Comparison of ENCODE assay signal across 1 cellular context in the genomic region with DNA sequence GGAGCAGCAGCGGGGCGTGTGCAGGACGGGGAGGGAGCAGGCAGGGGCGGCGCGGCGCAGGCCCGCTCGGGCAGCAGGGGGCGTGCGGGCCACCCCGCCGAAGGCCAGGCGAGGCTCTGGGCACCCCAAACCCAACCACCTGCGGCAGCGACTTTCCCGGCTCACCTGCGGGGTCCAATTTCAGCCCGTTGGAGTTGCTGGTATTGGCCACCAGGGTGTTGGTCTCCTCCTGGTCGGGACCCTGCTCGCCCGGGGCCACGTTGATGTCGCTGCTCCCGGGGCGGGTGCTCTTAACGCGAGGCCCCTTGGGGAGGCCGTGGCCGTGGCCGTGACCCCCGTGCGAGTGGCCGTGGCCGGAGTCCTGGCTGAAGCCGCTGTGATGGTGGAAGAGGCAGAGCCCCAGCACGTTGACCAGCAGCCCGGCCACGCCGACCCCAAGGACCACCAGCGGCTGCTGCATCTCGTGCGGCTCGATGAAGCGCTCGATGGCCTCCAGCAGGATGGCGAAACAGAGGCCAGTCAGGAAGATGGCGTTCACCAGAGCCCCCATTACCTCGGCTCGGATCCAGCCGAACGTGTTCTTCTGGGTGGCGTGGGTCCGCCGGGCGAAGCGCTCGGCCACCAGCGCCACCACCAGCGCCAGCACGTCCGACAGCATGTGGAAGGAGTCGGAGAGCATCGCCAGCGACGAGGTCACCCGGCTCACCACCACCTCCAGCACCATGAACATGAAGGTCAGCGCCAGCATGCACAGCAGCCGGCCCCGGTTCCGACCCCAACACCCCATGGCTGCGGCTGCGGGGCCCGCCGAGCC.
TF ChIP-seq lines count a peak whose summit lies in the region.

No MANE protein-coding gene starts in this region.

TF ChIP-seq in HepG2, 621 proteins besides CTCF, POLR2A, EP300 and RAD21 (continued from another document and continues in another):
- TF ChIP-seq, protein P1, sequence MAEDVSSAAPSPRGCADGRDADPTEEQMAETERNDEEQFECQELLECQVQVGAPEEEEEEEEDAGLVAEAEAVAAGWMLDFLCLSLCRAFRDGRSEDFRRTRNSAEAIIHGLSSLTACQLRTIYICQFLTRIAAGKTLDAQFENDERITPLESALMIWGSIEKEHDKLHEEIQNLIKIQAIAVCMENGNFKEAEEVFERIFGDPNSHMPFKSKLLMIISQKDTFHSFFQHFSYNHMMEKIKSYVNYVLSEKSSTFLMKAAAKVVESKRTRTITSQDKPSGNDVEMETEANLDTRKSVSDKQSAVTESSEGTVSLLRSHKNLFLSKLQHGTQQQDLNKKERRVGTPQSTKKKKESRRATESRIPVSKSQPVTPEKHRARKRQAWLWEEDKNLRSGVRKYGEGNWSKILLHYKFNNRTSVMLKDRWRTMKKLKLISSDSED (CRISPR knock-in tag; IDR thresholded peaks at IDR 0.05) = no peak
- TF ChIP-seq KDM5B (CRISPR knock-in tag; IDR thresholded peaks at IDR 0.05; ENCODE audit: borderline replicate concordance) (peak; percentile 91; the same call in 1 of the 2 replicates), ZNF724P (CRISPR knock-in tag; IDR thresholded peaks at IDR 0.05; ENCODE audit: borderline replicate concordance) (no peak; the same call in 1 of the 2 replicates), RCOR2 (CRISPR knock-in tag; IDR thresholded peaks at IDR 0.05) (no peak), SP140L (CRISPR knock-in tag; IDR thresholded peaks at IDR 0.05; ENCODE audit: borderline replicate concordance) (no peak), MTF2 (CRISPR knock-in tag; IDR thresholded peaks at IDR 0.05; ENCODE audit: borderline replicate concordance) (peak; percentile 84; the same call in 1 of the 2 replicates), BRD4 (CRISPR knock-in tag; IDR thresholded peaks at IDR 0.05) (0 out of 2 replicates have a peak, but pooled peaks have one; percentile 15), ZNF333 (CRISPR knock-in tag; IDR thresholded peaks at IDR 0.05; ENCODE audit: borderline replicate concordance) (peak; percentile 77; the same call in 1 of the 2 replicates), SPEN (CRISPR knock-in tag; IDR thresholded peaks at IDR 0.05; ENCODE audit: low read depth) (peak; percentile 65; the same call in 1 of the 2 replicates), ZNF143 (CRISPR knock-in tag; IDR thresholded peaks at IDR 0.05) (no peak; the same call in 1 of the 2 replicates), ZNF552 (CRISPR knock-in tag; IDR thresholded peaks at IDR 0.05; ENCODE audit: borderline replicate concordance) (peak; percentile 11; the same call in 1 of the 2 replicates), GABPB1 (CRISPR knock-in tag; IDR thresholded peaks at IDR 0.05) (peak; percentile 49; the same call in 1 of the 2 replicates), SKI (IDR thresholded peaks at IDR 0.05; ENCODE audit: partially characterized antibody) (peak; percentile 70), ZNF343 (CRISPR knock-in tag; IDR thresholded peaks at IDR 0.05) (peak; percentile 84), NFYB (CRISPR knock-in tag; IDR thresholded peaks at IDR 0.05) (no peak), TBL1XR1 (IDR thresholded peaks at IDR 0.05; ENCODE audit: borderline replicate concordance, low read length, partially characterized antibody) (peak; percentile 9), HNRNPLL (IDR thresholded peaks at IDR 0.05; ENCODE audit: low read depth, low read length, poor library complexity, severe bottlenecking) (peak; percentile 45), SUZ12 (IDR thresholded peaks at IDR 0.05; ENCODE audit: low read depth, low read length) (no peak), ZMYM4 (CRISPR knock-in tag; IDR thresholded peaks at IDR 0.05) (peak; percentile 59; the same call in 1 of the 2 replicates), GATAD1 (CRISPR knock-in tag; IDR thresholded peaks at IDR 0.05) (no peak), MYNN (CRISPR knock-in tag; IDR thresholded peaks at IDR 0.05; ENCODE audit: low read depth) (no peak), ZNF547 (CRISPR knock-in tag; IDR thresholded peaks at IDR 0.05) (peak; percentile 47; the same call in 1 of the 2 replicates), YEATS2 (CRISPR knock-in tag; IDR thresholded peaks at IDR 0.05; ENCODE audit: borderline replicate concordance) (no peak; the same call in 1 of the 2 replicates), ZNF674 (CRISPR knock-in tag; IDR thresholded peaks at IDR 0.05; ENCODE audit: low read depth) (no peak), SP5 (CRISPR knock-in tag; IDR thresholded peaks at IDR 0.05; ENCODE audit: borderline replicate concordance, low read depth) (peak; percentile 29; the same call in 1 of the 2 replicates), PHF5A (CRISPR knock-in tag; IDR thresholded peaks at IDR 0.05; ENCODE audit: low read depth, unreplicated experiment) (no peak), NR2F2 (IDR thresholded peaks at IDR 0.05; ENCODE audit: borderline replicate concordance, low read depth) (no peak), TCF12 (IDR thresholded peaks at IDR 0.05) (no peak), TCF12 (CRISPR knock-in tag; IDR thresholded peaks at IDR 0.05) (peak; percentile 67; the same call in 1 of the 2 replicates), ZNF354B (CRISPR knock-in tag; IDR thresholded peaks at IDR 0.05) (no peak), SNAI1 (CRISPR knock-in tag; IDR thresholded peaks at IDR 0.05; ENCODE audit: borderline replicate concordance) (no peak), ZNF850 (CRISPR knock-in tag; conservative IDR thresholded peaks at IDR 0.05) (peak; percentile 53; the same call in 1 of the 2 replicates), NR2C2 (CRISPR knock-in tag; IDR thresholded peaks at IDR 0.05; ENCODE audit: borderline replicate concordance) (peak; percentile 39; the same call in 1 of the 2 replicates), KLF9 (CRISPR knock-in tag; IDR thresholded peaks at IDR 0.05; ENCODE audit: low read depth) (no peak), ZNF614 (CRISPR knock-in tag; IDR thresholded peaks at IDR 0.05; ENCODE audit: borderline replicate concordance) (peak; percentile 11; the same call in 1 of the 2 replicates), ZNF17 (CRISPR knock-in tag; IDR thresholded peaks at IDR 0.05) (no peak), HDAC6 (IDR thresholded peaks at IDR 0.05; ENCODE audit: low read depth, low read length) (no peak), ZNF282 (IDR thresholded peaks at IDR 0.05; ENCODE audit: partially characterized antibody) (no peak), KLF12 (CRISPR knock-in tag; IDR thresholded peaks at IDR 0.05; ENCODE audit: borderline replicate concordance) (no peak), ZNF569 (CRISPR knock-in tag; IDR thresholded peaks at IDR 0.05; ENCODE audit: borderline replicate concordance) (no peak)
- TF ChIP-seq, protein P2, sequence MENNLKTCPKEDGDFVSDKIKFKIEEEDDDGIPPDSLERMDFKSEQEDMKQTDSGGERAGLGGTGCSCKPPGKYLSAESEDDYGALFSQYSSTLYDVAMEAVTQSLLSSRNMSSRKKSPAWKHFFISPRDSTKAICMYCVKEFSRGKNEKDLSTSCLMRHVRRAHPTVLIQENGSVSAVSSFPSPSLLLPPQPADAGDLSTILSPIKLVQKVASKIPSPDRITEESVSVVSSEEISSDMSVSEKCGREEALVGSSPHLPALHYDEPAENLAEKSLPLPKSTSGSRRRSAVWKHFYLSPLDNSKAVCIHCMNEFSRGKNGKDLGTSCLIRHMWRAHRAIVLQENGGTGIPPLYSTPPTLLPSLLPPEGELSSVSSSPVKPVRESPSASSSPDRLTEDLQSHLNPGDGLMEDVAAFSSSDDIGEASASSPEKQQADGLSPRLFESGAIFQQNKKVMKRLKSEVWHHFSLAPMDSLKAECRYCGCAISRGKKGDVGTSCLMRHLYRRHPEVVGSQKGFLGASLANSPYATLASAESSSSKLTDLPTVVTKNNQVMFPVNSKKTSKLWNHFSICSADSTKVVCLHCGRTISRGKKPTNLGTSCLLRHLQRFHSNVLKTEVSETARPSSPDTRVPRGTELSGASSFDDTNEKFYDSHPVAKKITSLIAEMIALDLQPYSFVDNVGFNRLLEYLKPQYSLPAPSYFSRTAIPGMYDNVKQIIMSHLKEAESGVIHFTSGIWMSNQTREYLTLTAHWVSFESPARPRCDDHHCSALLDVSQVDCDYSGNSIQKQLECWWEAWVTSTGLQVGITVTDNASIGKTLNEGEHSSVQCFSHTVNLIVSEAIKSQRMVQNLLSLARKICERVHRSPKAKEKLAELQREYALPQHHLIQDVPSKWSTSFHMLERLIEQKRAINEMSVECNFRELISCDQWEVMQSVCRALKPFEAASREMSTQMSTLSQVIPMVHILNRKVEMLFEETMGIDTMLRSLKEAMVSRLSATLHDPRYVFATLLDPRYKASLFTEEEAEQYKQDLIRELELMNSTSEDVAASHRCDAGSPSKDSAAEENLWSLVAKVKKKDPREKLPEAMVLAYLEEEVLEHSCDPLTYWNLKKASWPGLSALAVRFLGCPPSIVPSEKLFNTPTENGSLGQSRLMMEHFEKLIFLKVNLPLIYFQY (CRISPR knock-in tag; IDR thresholded peaks at IDR 0.05; ENCODE audit: borderline replicate concordance) = no peak
- TF ChIP-seq, protein P3, sequence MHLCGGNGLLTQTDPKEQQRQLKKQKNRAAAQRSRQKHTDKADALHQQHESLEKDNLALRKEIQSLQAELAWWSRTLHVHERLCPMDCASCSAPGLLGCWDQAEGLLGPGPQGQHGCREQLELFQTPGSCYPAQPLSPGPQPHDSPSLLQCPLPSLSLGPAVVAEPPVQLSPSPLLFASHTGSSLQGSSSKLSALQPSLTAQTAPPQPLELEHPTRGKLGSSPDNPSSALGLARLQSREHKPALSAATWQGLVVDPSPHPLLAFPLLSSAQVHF (CRISPR knock-in tag; IDR thresholded peaks at IDR 0.05) = no peak
- TF ChIP-seq, protein P4, sequence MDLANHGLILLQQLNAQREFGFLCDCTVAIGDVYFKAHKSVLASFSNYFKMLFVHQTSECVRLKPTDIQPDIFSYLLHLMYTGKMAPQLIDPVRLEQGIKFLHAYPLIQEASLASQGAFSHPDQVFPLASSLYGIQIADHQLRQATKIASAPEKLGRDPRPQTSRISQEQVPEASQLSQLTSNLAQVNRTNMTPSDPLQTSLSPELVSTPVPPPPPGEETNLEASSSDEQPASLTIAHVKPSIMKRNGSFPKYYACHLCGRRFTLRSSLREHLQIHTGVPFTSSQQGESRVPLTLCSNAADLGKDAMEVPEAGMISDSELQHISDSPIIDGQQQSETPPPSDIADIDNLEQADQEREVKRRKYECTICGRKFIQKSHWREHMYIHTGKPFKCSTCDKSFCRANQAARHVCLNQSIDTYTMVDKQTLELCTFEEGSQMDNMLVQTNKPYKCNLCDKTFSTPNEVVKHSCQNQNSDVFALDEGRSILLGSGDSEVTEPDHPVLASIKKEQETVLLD (CRISPR knock-in tag; IDR thresholded peaks at IDR 0.05; ENCODE audit: low read depth) = no peak
- TF ChIP-seq, protein P5, sequence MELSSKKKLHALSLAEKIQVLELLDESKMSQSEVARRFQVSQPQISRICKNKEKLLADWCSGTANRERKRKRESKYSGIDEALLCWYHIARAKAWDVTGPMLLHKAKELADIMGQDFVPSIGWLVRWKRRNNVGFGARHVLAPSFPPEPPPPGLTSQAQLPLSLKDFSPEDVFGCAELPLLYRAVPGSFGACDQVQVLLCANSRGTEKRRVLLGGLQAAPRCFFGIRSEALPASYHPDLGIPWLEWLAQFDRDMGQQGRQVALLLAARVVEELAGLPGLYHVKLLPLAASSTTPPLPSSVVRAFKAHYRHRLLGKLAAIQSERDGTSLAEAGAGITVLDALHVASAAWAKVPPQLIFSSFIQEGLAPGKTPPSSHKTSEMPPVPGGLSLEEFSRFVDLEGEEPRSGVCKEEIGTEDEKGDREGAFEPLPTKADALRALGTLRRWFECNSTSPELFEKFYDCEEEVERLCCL (CRISPR knock-in tag; IDR thresholded peaks at IDR 0.05; ENCODE audit: borderline replicate concordance) = no peak
- TF ChIP-seq, protein P6, sequence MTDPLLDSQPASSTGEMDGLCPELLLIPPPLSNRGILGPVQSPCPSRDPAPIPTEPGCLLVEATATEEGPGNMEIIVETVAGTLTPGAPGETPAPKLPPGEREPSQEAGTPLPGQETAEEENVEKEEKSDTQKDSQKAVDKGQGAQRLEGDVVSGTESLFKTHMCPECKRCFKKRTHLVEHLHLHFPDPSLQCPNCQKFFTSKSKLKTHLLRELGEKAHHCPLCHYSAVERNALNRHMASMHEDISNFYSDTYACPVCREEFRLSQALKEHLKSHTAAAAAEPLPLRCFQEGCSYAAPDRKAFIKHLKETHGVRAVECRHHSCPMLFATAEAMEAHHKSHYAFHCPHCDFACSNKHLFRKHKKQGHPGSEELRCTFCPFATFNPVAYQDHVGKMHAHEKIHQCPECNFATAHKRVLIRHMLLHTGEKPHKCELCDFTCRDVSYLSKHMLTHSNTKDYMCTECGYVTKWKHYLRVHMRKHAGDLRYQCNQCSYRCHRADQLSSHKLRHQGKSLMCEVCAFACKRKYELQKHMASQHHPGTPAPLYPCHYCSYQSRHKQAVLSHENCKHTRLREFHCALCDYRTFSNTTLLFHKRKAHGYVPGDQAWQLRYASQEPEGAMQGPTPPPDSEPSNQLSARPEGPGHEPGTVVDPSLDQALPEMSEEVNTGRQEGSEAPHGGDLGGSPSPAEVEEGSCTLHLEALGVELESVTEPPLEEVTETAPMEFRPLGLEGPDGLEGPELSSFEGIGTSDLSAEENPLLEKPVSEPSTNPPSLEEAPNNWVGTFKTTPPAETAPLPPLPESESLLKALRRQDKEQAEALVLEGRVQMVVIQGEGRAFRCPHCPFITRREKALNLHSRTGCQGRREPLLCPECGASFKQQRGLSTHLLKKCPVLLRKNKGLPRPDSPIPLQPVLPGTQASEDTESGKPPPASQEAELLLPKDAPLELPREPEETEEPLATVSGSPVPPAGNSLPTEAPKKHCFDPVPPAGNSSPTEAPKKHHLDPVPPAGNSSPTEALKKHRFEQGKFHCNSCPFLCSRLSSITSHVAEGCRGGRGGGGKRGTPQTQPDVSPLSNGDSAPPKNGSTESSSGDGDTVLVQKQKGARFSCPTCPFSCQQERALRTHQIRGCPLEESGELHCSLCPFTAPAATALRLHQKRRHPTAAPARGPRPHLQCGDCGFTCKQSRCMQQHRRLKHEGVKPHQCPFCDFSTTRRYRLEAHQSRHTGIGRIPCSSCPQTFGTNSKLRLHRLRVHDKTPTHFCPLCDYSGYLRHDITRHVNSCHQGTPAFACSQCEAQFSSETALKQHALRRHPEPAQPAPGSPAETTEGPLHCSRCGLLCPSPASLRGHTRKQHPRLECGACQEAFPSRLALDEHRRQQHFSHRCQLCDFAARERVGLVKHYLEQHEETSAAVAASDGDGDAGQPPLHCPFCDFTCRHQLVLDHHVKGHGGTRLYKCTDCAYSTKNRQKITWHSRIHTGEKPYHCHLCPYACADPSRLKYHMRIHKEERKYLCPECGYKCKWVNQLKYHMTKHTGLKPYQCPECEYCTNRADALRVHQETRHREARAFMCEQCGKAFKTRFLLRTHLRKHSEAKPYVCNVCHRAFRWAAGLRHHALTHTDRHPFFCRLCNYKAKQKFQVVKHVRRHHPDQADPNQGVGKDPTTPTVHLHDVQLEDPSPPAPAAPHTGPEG (CRISPR knock-in tag; IDR thresholded peaks at IDR 0.05) = no peak
- TF ChIP-seq, protein P7, sequence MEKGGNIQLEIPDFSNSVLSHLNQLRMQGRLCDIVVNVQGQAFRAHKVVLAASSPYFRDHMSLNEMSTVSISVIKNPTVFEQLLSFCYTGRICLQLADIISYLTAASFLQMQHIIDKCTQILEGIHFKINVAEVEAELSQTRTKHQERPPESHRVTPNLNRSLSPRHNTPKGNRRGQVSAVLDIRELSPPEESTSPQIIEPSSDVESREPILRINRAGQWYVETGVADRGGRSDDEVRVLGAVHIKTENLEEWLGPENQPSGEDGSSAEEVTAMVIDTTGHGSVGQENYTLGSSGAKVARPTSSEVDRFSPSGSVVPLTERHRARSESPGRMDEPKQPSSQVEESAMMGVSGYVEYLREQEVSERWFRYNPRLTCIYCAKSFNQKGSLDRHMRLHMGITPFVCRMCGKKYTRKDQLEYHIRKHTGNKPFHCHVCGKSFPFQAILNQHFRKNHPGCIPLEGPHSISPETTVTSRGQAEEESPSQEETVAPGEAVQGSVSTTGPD (CRISPR knock-in tag; IDR thresholded peaks at IDR 0.05) = no peak
